9 cellular contexts compared by ENCODE assay signal in the genomic region with DNA sequence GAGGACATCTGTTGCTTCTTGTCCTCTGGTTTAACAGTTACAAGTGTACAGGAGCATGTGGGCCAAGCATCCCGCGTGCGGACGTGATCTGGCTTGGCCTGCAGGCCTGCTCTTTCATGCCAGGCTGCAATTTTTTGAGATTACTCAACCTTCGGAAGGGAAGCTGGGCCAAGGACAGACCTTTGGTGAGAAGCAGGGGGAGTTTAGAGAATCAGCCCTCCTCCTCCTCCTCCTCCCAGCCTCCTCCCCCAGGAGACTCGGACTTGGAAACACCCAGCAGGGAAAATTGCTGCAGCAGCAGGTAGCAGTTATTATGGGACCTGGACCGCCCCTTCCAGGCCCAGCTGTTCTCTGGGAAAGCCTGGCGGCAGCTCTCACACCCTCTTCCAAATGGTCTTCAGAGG. TPM values are rescaled to one million over a fixed set of nuclear protein-coding genes. Genes with fewer than 3 reads are reported as not detected.
DNase-seq lines count a peak whose midpoint lies in the region; ATAC-seq and TF ChIP-seq lines count a peak whose summit lies in the region.
"Had no signal": no experiment of that assay in that cellular context is flagged by ENCODE, and none has a peak within 500 bp of the region (broad histone marks: within the 10 kb centered on the region; RNA-seq: fewer than 3 reads in every experiment).

No MANE protein-coding gene starts in this region.

- H3K27ac ChIP-seq in colonic mucosa, result peak overlapping the region; percentile 8
- H3K27ac ChIP-seq in CD4-positive, alpha-beta memory T cell (ENCODE audit: low read depth, low read length), result no peak overlapping the region

- intact Hi-C loops in colonic mucosa (cut with DNase I), result no loop called here
- intact Hi-C loops in CD4-positive, alpha-beta memory T cell (cut with micrococcal nuclease), result no loop called here
- intact Hi-C loops in activated CD4-positive, alpha-beta memory T cell treated with anti-CD3 and anti-CD28 coated beads for 36 hours (cut with micrococcal nuclease), result no loop called here

- no peak overlapping the region for H3K27ac Mint-ChIP-seq in CD4-positive, alpha-beta memory T cell
- no peak overlapping the region for H3K27ac Mint-ChIP-seq in activated CD4-positive, alpha-beta memory T cell treated with anti-CD3 and anti-CD28 coated beads for 36 hours

- POLR2A ChIA-PET in CD4-positive, alpha-beta memory T cell (lab: Charles Lee; ENCODE audit: partially characterized antibody), result no interaction called here
- POLR2A ChIA-PET in activated CD4-positive, alpha-beta memory T cell treated with anti-CD3 and anti-CD28 coated beads for 36 hours (lab: Charles Lee), result no interaction called here

- no peak overlapping the region for H3K4me3 ChIP-seq in colonic mucosa
- H3K4me3 ChIP-seq in CD4-positive, alpha-beta memory T cell (ENCODE audit: low read length in 2 of 2), result no peak overlapping the region

- H3K4me1 Mint-ChIP-seq in CD4-positive, alpha-beta memory T cell, result peaks cover 16 to 46% (median 34%) of the 10 kb centered on the region in 4 donors
- peaks cover 30% of the 10 kb centered on the region for H3K4me1 Mint-ChIP-seq in activated CD4-positive, alpha-beta memory T cell treated with anti-CD3 and anti-CD28 coated beads for 36 hours (ENCODE audit: low read depth)

- no peaks in the 10 kb centered on the region for H3K9me3 ChIP-seq in colonic mucosa
- H3K9me3 ChIP-seq in CD4-positive, alpha-beta memory T cell (ENCODE audit: control insufficient read depth in 1 of 2, low read length in 2 of 2), result no peaks in the 10 kb centered on the region

- DNase-seq in AG09319 (ENCODE audit: extremely low read depth, low read depth) (peak; percentile 87), MV-4-11 (lab: John Stamatoyannopoulos, UW) (peak; percentile 79), colonic mucosa (peak; percentile 50), mucosa of gallbladder (ENCODE audit: low spot score) (peak; percentile 68), SIG-M5 (lab: John Stamatoyannopoulos, UW) (no peak)
- no peak for DNase-seq in CD4-positive, alpha-beta memory T cell
- DNase-seq in activated CD4-positive, alpha-beta memory T cell treated with anti-CD3 and anti-CD28 coated beads for 36 hours, result no peak
- DNase-seq: OCI-M1 had no signal

- H3K9ac ChIP-seq in colonic mucosa (ENCODE audit: low read depth in 2 of 2, low read length in 2 of 2), result no peak overlapping the region

- H3K36me3 ChIP-seq in colonic mucosa, result no peaks in the 10 kb centered on the region
- H3K36me3 ChIP-seq in CD4-positive, alpha-beta memory T cell (ENCODE audit: insufficient read depth, low read length), result no peaks in the 10 kb centered on the region

- no peak for ATAC-seq in HG03460 (IDR thresholded peaks at IDR 0.05; ENCODE audit: unreplicated experiment)

- H3K27me3 Mint-ChIP-seq in CD4-positive, alpha-beta memory T cell, result no peaks in the 10 kb centered on the region
- peaks cover 2% of the 10 kb centered on the region for H3K27me3 Mint-ChIP-seq in activated CD4-positive, alpha-beta memory T cell treated with anti-CD3 and anti-CD28 coated beads for 36 hours

- H3K4me1 ChIP-seq in colonic mucosa, result no peaks in the 10 kb centered on the region
- peaks cover 33% of the 10 kb centered on the region for H3K4me1 ChIP-seq in CD4-positive, alpha-beta memory T cell (ENCODE audit: insufficient read depth, low read length)

- no peaks in the 10 kb centered on the region for H3K27me3 ChIP-seq in colonic mucosa
- H3K27me3 ChIP-seq in CD4-positive, alpha-beta memory T cell (ENCODE audit: insufficient read depth, low read length), result no peaks in the 10 kb centered on the region

- no peaks in the 10 kb centered on the region for H3K9me3 Mint-ChIP-seq in CD4-positive, alpha-beta memory T cell
- peaks cover 2% of the 10 kb centered on the region for H3K9me3 Mint-ChIP-seq in activated CD4-positive, alpha-beta memory T cell treated with anti-CD3 and anti-CD28 coated beads for 36 hours

- peaks cover 0 to 3% of the 10 kb centered on the region in 2 donors for H3K36me3 Mint-ChIP-seq in CD4-positive, alpha-beta memory T cell
- H3K36me3 Mint-ChIP-seq in activated CD4-positive, alpha-beta memory T cell treated with anti-CD3 and anti-CD28 coated beads for 36 hours, result no peaks in the 10 kb centered on the region

- no peak for TF ChIP-seq CTCF in AG09319 (IDR thresholded peaks at IDR 0.05; ENCODE audit: low read depth, low read length)
- no peak for TF ChIP-seq CTCF in colonic mucosa (IDR thresholded peaks at IDR 0.05)

- CTCF ChIA-PET in CD4-positive, alpha-beta memory T cell (lab: Charles Lee; ENCODE audit: partially characterized antibody), result interaction anchor here (1.4 kb wide), 1 partner anchor 95 kb away, joined by 4 read pairs; no protein-coding TSS in a partner anchor
- CTCF ChIA-PET in activated CD4-positive, alpha-beta memory T cell treated with anti-CD3 and anti-CD28 coated beads for 36 hours (lab: Charles Lee), result interaction anchor here (0.8 to 3.6 kb wide), 2 partner anchors 21 to 27 kb away, joined by 3 to 15 read pairs; no protein-coding TSS in a partner anchor

- H3K4me3 Mint-ChIP-seq in CD4-positive, alpha-beta memory T cell, result no peak overlapping the region
- H3K4me3 Mint-ChIP-seq in activated CD4-positive, alpha-beta memory T cell treated with anti-CD3 and anti-CD28 coated beads for 36 hours, result no peak overlapping the region

RNA-seq across cellular contexts. Expression of a gene that starts 5.1 kb away (rescaled TPM):
- total RNA-seq in colonic mucosa (10 to 100 TPM; 49.7 to 62.7 TPM), mucosa of gallbladder (76.2 TPM)
- 100 to 1,000 TPM; 131 to 149 TPM for total RNA-seq in CD4-positive, alpha-beta memory T cell
- polyA plus RNA-seq in CD4-positive, alpha-beta memory T cell, result 10 to 100 TPM; 28.2 to 43.0 TPM
- 10 to 100 TPM; 56.1 to 56.8 TPM for total RNA-seq in activated CD4-positive, alpha-beta memory T cell treated with anti-CD3 and anti-CD28 coated beads for 36 hours

RNA-seq across cellular contexts. Expression of a gene that starts 25.3 kb away (rescaled TPM):
- total RNA-seq in colonic mucosa (100 to 1,000 TPM in 1 of 2 donors, 10 to 100 TPM in 1; 79.1 to 138 TPM), mucosa of gallbladder (129 TPM)
- total RNA-seq in CD4-positive, alpha-beta memory T cell, result 100 to 1,000 TPM; 181 to 186 TPM
- 100 to 1,000 TPM; 589 to 683 TPM for polyA plus RNA-seq in CD4-positive, alpha-beta memory T cell
- 100 to 1,000 TPM; 358 to 364 TPM for total RNA-seq in activated CD4-positive, alpha-beta memory T cell treated with anti-CD3 and anti-CD28 coated beads for 36 hours

RNA-seq across cellular contexts. Expression of a gene that starts 56.6 kb away (rescaled TPM):
- 10 to 100 TPM; 70.0 to 88.2 TPM for total RNA-seq in colonic mucosa
- 60.8 TPM for total RNA-seq in mucosa of gallbladder
- total RNA-seq in CD4-positive, alpha-beta memory T cell, result 10 to 100 TPM; 89.0 to 93.2 TPM
- polyA plus RNA-seq in CD4-positive, alpha-beta memory T cell, result 100 to 1,000 TPM; 269 to 419 TPM
- total RNA-seq in activated CD4-positive, alpha-beta memory T cell treated with anti-CD3 and anti-CD28 coated beads for 36 hours, result 100 to 1,000 TPM; 105 to 108 TPM

Comparison
In these comparisons a context has a peak if more than half of its experiments do, and no peak if none do; other contexts are left out.
1. DNase-seq: peak in AG09319 (single experiment), MV-4-11 (single experiment), colonic mucosa (single experiment) and mucosa of gallbladder (single experiment); none in CD4-positive, alpha-beta memory T cell (0 of 5), SIG-M5 (single experiment) and activated CD4-positive, alpha-beta memory T cell treated with anti-CD3 and anti-CD28 coated beads for 36 hours (single experiment).